ENCODE assay signal across 13 cellular contexts in the genomic region with DNA sequence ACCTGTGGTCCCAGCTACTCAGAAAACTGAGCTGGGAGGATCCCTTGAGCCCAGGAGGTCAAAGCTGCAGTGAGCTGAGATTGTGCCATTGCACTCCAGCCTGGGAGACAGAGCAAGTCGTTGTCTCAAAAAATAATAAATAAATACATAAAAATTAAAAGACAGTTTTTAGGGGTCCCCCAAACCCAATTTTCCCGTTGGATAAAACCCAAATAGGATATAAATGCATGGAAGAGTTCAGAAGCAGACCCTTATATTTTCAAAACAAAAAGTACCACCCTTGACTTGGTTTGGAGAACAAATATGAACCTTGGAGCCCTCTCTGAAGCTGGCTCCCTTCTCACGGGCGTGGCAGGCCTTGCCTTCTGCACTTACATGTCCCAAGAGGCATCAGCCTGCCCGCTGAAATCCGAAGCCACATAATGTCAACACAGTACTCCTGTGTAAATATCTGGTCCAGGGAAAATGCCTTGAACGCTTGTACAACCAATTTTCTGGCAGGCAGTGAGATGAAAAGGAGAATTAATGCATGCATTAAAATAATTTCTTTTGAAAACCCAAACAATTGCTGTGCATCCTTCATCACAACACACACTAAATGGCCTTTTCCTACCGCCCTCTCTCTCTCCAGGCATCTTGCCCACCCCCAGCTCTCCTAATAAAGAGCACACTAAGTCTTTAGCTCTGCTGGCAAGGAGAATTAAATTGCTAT. TPM values are rescaled to one million over a fixed set of nuclear protein-coding genes. Genes with fewer than 3 reads are reported as not detected.
DNase-seq lines count a peak whose midpoint lies in the region; TF ChIP-seq lines count a peak whose summit lies in the region.
"Had no signal": no experiment of that assay in that cellular context is flagged by ENCODE, and none has a peak within 500 bp of the region (broad histone marks: within the 10 kb centered on the region; RNA-seq: fewer than 3 reads in every experiment).

No MANE protein-coding gene starts in this region.

- H3K36me3 Mint-ChIP-seq in T-helper 2 cell treated with Interferon-gamma antibody and Interleukin-4, amounts not matched to agents 5 μg/mL and 100 μg/mL, for 36 hours (ENCODE audit: low read depth): no peaks in the 10 kb centered on the region
- H3K36me3 Mint-ChIP-seq: stimulated activated naive B cell treated with anti-CD40 and anti-IgM and Interleukin-4, amounts not matched to agents 10 μg/mL and 1 μg/mL and 100 μg/mL, for 72 hours had no signal

- no peaks in the 10 kb centered on the region for H3K36me3 ChIP-seq in prostate gland

- WGBS in prostate gland: 12% methylated on average over 8 of the region's 8 CpGs

- TF ChIP-seq POLR2A in prostate gland (IDR thresholded peaks at IDR 0.05): no peak

- no peak overlapping the region for H3K4me3 ChIP-seq in prostate gland
- H3K4me3 ChIP-seq: smooth muscle cell had no signal

- no peak overlapping the region for H3K4me3 Mint-ChIP-seq in T-helper 2 cell treated with Interferon-gamma antibody and Interleukin-4, amounts not matched to agents 5 μg/mL and 100 μg/mL, for 36 hours
- H3K4me3 Mint-ChIP-seq: activated T-helper 1 cell treated with anti-CD3 and anti-CD28 coated beads, Interleukin-12 subunit alpha, Interleukin-12 subunit beta, Interleukin-2, Interleukin-4 antibody, amounts not matched to agents 30 ng/mL and 10 ng/mL and 1 ng/mL, durations not matched to agents 14 hours and 24 hours and 36 hours; effector memory CD8-positive, alpha-beta T cell; stimulated activated naive B cell treated with anti-CD40 and anti-IgM and Interleukin-4, amounts not matched to agents 10 μg/mL and 1 μg/mL and 100 μg/mL, for 72 hours; T-helper 17 cell had no signal

- DNase-seq in GM03348 (ENCODE audit: low spot score) (peak; percentile 18), NCI-H1930 (lab: John Stamatoyannopoulos, UW) (peak; percentile 72 to 76), brain pericyte (ENCODE audit: low read depth, low spot score) (peak; percentile 45), prostate gland (ENCODE audit: low spot score) (peak; percentile 58), HT-29 (ENCODE audit: low spot score) (no peak), globus pallidus (ENCODE audit: low spot score) (no peak), COLO829 (ENCODE audit: low spot score) (no peak)
- DNase-seq in T-helper 2 cell treated with Interferon-gamma antibody and Interleukin-4, amounts not matched to agents 5 μg/mL and 100 μg/mL, for 36 hours (ENCODE audit: low spot score): no peak
- DNase-seq: effector memory CD8-positive, alpha-beta T cell; stimulated activated naive B cell treated with anti-CD40 and anti-IgM and Interleukin-4, amounts not matched to agents 10 μg/mL and 1 μg/mL and 100 μg/mL, for 72 hours; T-helper 17 cell had no signal

- H3K4me1 Mint-ChIP-seq in T-helper 2 cell treated with Interferon-gamma antibody and Interleukin-4, amounts not matched to agents 5 μg/mL and 100 μg/mL, for 36 hours (ENCODE audit: low read depth): no peaks in the 10 kb centered on the region
- H3K4me1 Mint-ChIP-seq: stimulated activated naive B cell treated with anti-CD40 and anti-IgM and Interleukin-4, amounts not matched to agents 10 μg/mL and 1 μg/mL and 100 μg/mL, for 72 hours; T-helper 17 cell had no signal

- H3K4me1 ChIP-seq in prostate gland (replicated peaks): peaks cover 9% of the 10 kb centered on the region

- no peaks in the 10 kb centered on the region for H3K9me3 ChIP-seq in prostate gland

- intact Hi-C loops in prostate gland (cut with DNase I): loop anchor here (5.0 to 10.0 kb wide), 2 partner anchors 49 to 73 kb away; no protein-coding TSS in a partner anchor

- H3K27me3 Mint-ChIP-seq in T-helper 2 cell treated with Interferon-gamma antibody and Interleukin-4, amounts not matched to agents 5 μg/mL and 100 μg/mL, for 36 hours (ENCODE audit: low read depth): no peaks in the 10 kb centered on the region

- H3K27me3 ChIP-seq in prostate gland (replicated peaks; ENCODE audit: insufficient read depth): no peaks in the 10 kb centered on the region

- no peak for TF ChIP-seq CTCF in prostate gland (IDR thresholded peaks at IDR 0.05)

- H3K27ac ChIP-seq in prostate gland: no peak overlapping the region

- no peak overlapping the region for H3K27ac Mint-ChIP-seq in T-helper 2 cell treated with Interferon-gamma antibody and Interleukin-4, amounts not matched to agents 5 μg/mL and 100 μg/mL, for 36 hours
- H3K27ac Mint-ChIP-seq: activated T-helper 1 cell treated with anti-CD3 and anti-CD28 coated beads, Interleukin-12 subunit alpha, Interleukin-12 subunit beta, Interleukin-2, Interleukin-4 antibody, amounts not matched to agents 30 ng/mL and 10 ng/mL and 1 ng/mL, durations not matched to agents 14 hours and 24 hours and 36 hours; effector memory CD8-positive, alpha-beta T cell; stimulated activated naive B cell treated with anti-CD40 and anti-IgM and Interleukin-4, amounts not matched to agents 10 μg/mL and 1 μg/mL and 100 μg/mL, for 72 hours; T-helper 17 cell had no signal

- H3K9me3 Mint-ChIP-seq in T-helper 2 cell treated with Interferon-gamma antibody and Interleukin-4, amounts not matched to agents 5 μg/mL and 100 μg/mL, for 36 hours: no peaks in the 10 kb centered on the region
- H3K9me3 Mint-ChIP-seq: activated T-helper 1 cell treated with anti-CD3 and anti-CD28 coated beads, Interleukin-12 subunit alpha, Interleukin-12 subunit beta, Interleukin-2, Interleukin-4 antibody, amounts not matched to agents 30 ng/mL and 10 ng/mL and 1 ng/mL, durations not matched to agents 14 hours and 24 hours and 36 hours; effector memory CD8-positive, alpha-beta T cell; stimulated activated naive B cell treated with anti-CD40 and anti-IgM and Interleukin-4, amounts not matched to agents 10 μg/mL and 1 μg/mL and 100 μg/mL, for 72 hours had no signal

RNA-seq across cellular contexts. Expression of a gene that starts 46.4 kb away (rescaled TPM):
- total RNA-seq in prostate gland: 10 to 100 TPM; 32.0 to 61.9 TPM
- 24.3 and 29.1 TPM in 2 replicates for total RNA-seq in HT-29 (2014; rRNA removed; shearing (Covaris generic))

Comparison
In these comparisons a context has a peak if more than half of its experiments do, and no peak if none do; other contexts are left out.
1. DNase-seq: peak in GM03348 (single experiment), NCI-H1930 (2 of 2), brain pericyte (single experiment) and prostate gland (single experiment); none in HT-29 (single experiment), globus pallidus (single experiment), T-helper 2 cell treated with Interferon-gamma antibody and Interleukin-4, amounts not matched to agents 5 μg/mL and 100 μg/mL, for 36 hours (single experiment) and COLO829 (single experiment).